Comparison of ENCODE assay signal across 24 cellular contexts in genomic region chr6:44849829-44850228, GRCh38.
"Had no signal": no experiment of that assay in that cellular context is flagged by ENCODE, and none has a peak within 500 bp of the region (broad histone marks: within the 10 kb centered on the region; RNA-seq: fewer than 3 reads in every experiment).

No MANE protein-coding gene starts in this region.

- H3K27me3 ChIP-seq: body of pancreas had no signal

- H3K4me1 ChIP-seq: body of pancreas had no signal

- H3K4me3 ChIP-seq: body of pancreas, SK-N-MC had no signal

- H3K9me3 ChIP-seq: body of pancreas had no signal

- H3K27ac ChIP-seq: body of pancreas, SK-N-MC, VCaP had no signal

- DNase-seq: activated CD4-positive, alpha-beta T cell treated with anti-CD3 and anti-CD28 coated beads for 36 hours; activated CD4-positive, CD25-positive, alpha-beta regulatory T cell; activated CD8-positive, alpha-beta memory T cell treated with anti-CD3 and anti-CD28 coated beads, Interleukin-2, amount 50 U/mL, for 48 hours; activated CD8-positive, alpha-beta T cell treated with anti-CD3 and anti-CD28 coated beads, Interleukin-2, amount 10 ng/mL, durations not matched to agents 7 days and 5 days; activated naive CD4-positive, alpha-beta T cell treated with anti-CD3 and anti-CD28 coated beads, Interleukin-2, amount 50 U/mL, for 16 hours; activated naive CD8-positive, alpha-beta T cell treated with anti-CD3 and anti-CD28 coated beads, Interleukin-2, amount 10 ng/mL, durations not matched to agents 7 days and 5 days; activated T-cell treated with anti-CD3 and anti-CD28 coated beads, Interleukin-2, amount 50 U/mL, for 1 hour; aorta; body of pancreas; KG1; MV-4-11; NCI-H1092 treated with DMSO at 0.1 percent for 48 hours; NCI-H1436 treated with DMSO at 0.1 percent for 48 hours; NCI-H187; NCI-H2081; NCI-H446; NCI-H524; PC-3; SIG-M5; T-cell; T-helper 2 cell; T1000 had no signal
